15 cellular contexts compared by ENCODE assay signal in the genomic region with DNA sequence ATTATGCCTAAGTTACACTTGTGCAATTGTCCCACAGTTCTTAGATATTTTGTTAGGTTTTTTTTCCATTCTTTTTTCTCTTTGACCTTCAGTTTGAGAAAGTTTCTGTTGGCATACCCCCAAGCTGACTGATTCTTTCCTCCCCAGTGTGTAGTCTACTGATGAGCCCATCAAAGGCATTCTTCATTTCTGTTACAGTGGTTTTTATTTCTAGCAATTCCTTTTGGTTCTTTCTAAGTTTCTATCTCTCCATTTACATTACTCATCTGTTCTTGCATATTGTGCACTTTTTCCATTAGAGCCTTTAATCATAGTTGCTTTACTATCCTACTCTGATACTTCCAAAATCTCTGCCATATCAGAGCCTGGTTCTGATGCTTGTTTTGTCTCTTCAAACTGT. TPM values are rescaled to one million over a fixed set of nuclear protein-coding genes. Genes with fewer than 3 reads are reported as not detected.
DNase-seq lines count a peak whose midpoint lies in the region; ATAC-seq and TF ChIP-seq lines count a peak whose summit lies in the region.
"Had no signal": no experiment of that assay in that cellular context is flagged by ENCODE, and none has a peak within 500 bp of the region (broad histone marks: within the 10 kb centered on the region; RNA-seq: fewer than 3 reads in every experiment).

No MANE protein-coding gene starts in this region.

- peak; percentile 42 for DNase-seq in activated CD8-positive, alpha-beta T cell treated with anti-CD3 and anti-CD28 coated beads for 36 hours
- no peak for DNase-seq in activated CD8-positive, alpha-beta T cell treated with anti-CD3 and anti-CD28 coated beads, Interleukin-2, amount 10 ng/mL, durations not matched to agents 7 days and 5 days
- DNase-seq in stimulated activated CD4-positive, alpha-beta T cell treated with anti-CD3 and anti-CD28 coated beads, Interleukin-15, amount 100 ng/mL, for 24 hours = peak; percentile 59
- no peak for DNase-seq in stimulated activated CD4-positive, alpha-beta T cell treated with anti-CD3 and anti-CD28 coated beads, Interleukin-12 subunit alpha, Interleukin-12 subunit beta, amount 100 ng/mL, for 4 hours
- DNase-seq in stimulated activated CD4-positive, alpha-beta T cell treated with anti-CD3 and anti-CD28 coated beads, Interleukin-4, amount 100 ng/mL, for 24 hours = peak; percentile 48
- no peak for DNase-seq in central memory CD4-positive, alpha-beta T cell
- DNase-seq in T1000 (lab: John Stamatoyannopoulos, UW) = no peak
- DNase-seq: DMS53, GOT3, NCI-H1417 treated with DMSO at 0.1 percent for 48 hours, NCI-H1930, NCI-H446, NCI-H69 had no signal

- CTCF ChIA-PET in activated CD8-positive, alpha-beta T cell treated with anti-CD3 and anti-CD28 coated beads for 36 hours (lab: Charles Lee) = interaction anchor here (1.2 kb wide), 1 partner anchor 12 kb away, joined by 3 read pairs; no protein-coding TSS in a partner anchor
- CTCF ChIA-PET in activated CD8-positive, alpha-beta T cell treated with anti-CD3 and anti-CD28 coated beads, Interleukin-2, amount 10 ng/mL, durations not matched to agents 7 days and 5 days (lab: Charles Lee) = no interaction called here

- H3K27me3 Mint-ChIP-seq in activated CD8-positive, alpha-beta T cell treated with anti-CD3 and anti-CD28 coated beads for 36 hours = no peaks in the 10 kb centered on the region
- H3K27me3 Mint-ChIP-seq in activated CD8-positive, alpha-beta T cell treated with anti-CD3 and anti-CD28 coated beads, Interleukin-2, amount 10 ng/mL, durations not matched to agents 7 days and 5 days (ENCODE audit: low read depth) = no peaks in the 10 kb centered on the region
- H3K27me3 Mint-ChIP-seq in activated T-helper 17 cell treated with anti-CD3 and anti-CD28 coated beads, Interleukin-2, amount 50 U/mL, for 72 hours = no peaks in the 10 kb centered on the region

- POLR2A ChIA-PET in activated CD8-positive, alpha-beta T cell treated with anti-CD3 and anti-CD28 coated beads for 36 hours (lab: Charles Lee) = no interaction called here
- POLR2A ChIA-PET in activated CD8-positive, alpha-beta T cell treated with anti-CD3 and anti-CD28 coated beads, Interleukin-2, amount 10 ng/mL, durations not matched to agents 7 days and 5 days (lab: Charles Lee) = no interaction called here

- intact Hi-C loops in activated CD8-positive, alpha-beta T cell treated with anti-CD3 and anti-CD28 coated beads for 36 hours (cut with micrococcal nuclease) = no loop called here

- H3K27ac Mint-ChIP-seq in activated CD8-positive, alpha-beta T cell treated with anti-CD3 and anti-CD28 coated beads for 36 hours = peak overlapping the region; percentile 87
- no peak overlapping the region for H3K27ac Mint-ChIP-seq in activated CD8-positive, alpha-beta T cell treated with anti-CD3 and anti-CD28 coated beads, Interleukin-2, amount 10 ng/mL, durations not matched to agents 7 days and 5 days
- H3K27ac Mint-ChIP-seq in activated T-helper 17 cell treated with anti-CD3 and anti-CD28 coated beads, Interleukin-2, amount 50 U/mL, for 72 hours = peak overlapping the region; percentile 35

- peak; percentile 73 for ATAC-seq in activated CD8-positive, alpha-beta T cell treated with anti-CD3 and anti-CD28 coated beads for 36 hours
- no peak for ATAC-seq in activated CD8-positive, alpha-beta T cell treated with anti-CD3 and anti-CD28 coated beads, Interleukin-2, amount 10 ng/mL, durations not matched to agents 7 days and 5 days
- ATAC-seq in activated T-helper 17 cell treated with anti-CD3 and anti-CD28 coated beads, Interleukin-2, amount 50 U/mL, for 72 hours (replicated peaks) = peak; percentile 80
- ATAC-seq: K562 had no signal

- TF ChIP-seq CTCF in activated CD8-positive, alpha-beta T cell treated with anti-CD3 and anti-CD28 coated beads for 36 hours (IDR thresholded peaks at IDR 0.05) = no peak

- H3K36me3 Mint-ChIP-seq in activated CD8-positive, alpha-beta T cell treated with anti-CD3 and anti-CD28 coated beads for 36 hours (ENCODE audit: low read depth) = peaks cover 42% of the 10 kb centered on the region
- peaks cover 50% of the 10 kb centered on the region for H3K36me3 Mint-ChIP-seq in activated CD8-positive, alpha-beta T cell treated with anti-CD3 and anti-CD28 coated beads, Interleukin-2, amount 10 ng/mL, durations not matched to agents 7 days and 5 days (ENCODE audit: low read depth)
- peaks cover 25% of the 10 kb centered on the region for H3K36me3 Mint-ChIP-seq in activated T-helper 17 cell treated with anti-CD3 and anti-CD28 coated beads, Interleukin-2, amount 50 U/mL, for 72 hours (ENCODE audit: low read depth)

- H3K4me1 Mint-ChIP-seq in activated CD8-positive, alpha-beta T cell treated with anti-CD3 and anti-CD28 coated beads for 36 hours (ENCODE audit: low read depth) = peaks cover 63% of the 10 kb centered on the region
- peaks cover 22% of the 10 kb centered on the region for H3K4me1 Mint-ChIP-seq in activated CD8-positive, alpha-beta T cell treated with anti-CD3 and anti-CD28 coated beads, Interleukin-2, amount 10 ng/mL, durations not matched to agents 7 days and 5 days (ENCODE audit: low read depth)
- peaks cover 41% of the 10 kb centered on the region for H3K4me1 Mint-ChIP-seq in activated T-helper 17 cell treated with anti-CD3 and anti-CD28 coated beads, Interleukin-2, amount 50 U/mL, for 72 hours

- no peak overlapping the region for H3K4me3 Mint-ChIP-seq in activated CD8-positive, alpha-beta T cell treated with anti-CD3 and anti-CD28 coated beads for 36 hours
- no peak overlapping the region for H3K4me3 Mint-ChIP-seq in activated CD8-positive, alpha-beta T cell treated with anti-CD3 and anti-CD28 coated beads, Interleukin-2, amount 10 ng/mL, durations not matched to agents 7 days and 5 days
- peak overlapping the region; percentile 2 for H3K4me3 Mint-ChIP-seq in activated T-helper 17 cell treated with anti-CD3 and anti-CD28 coated beads, Interleukin-2, amount 50 U/mL, for 72 hours

- H3K9me3 Mint-ChIP-seq in activated CD8-positive, alpha-beta T cell treated with anti-CD3 and anti-CD28 coated beads for 36 hours = peaks cover 13% of the 10 kb centered on the region
- H3K9me3 Mint-ChIP-seq in activated CD8-positive, alpha-beta T cell treated with anti-CD3 and anti-CD28 coated beads, Interleukin-2, amount 10 ng/mL, durations not matched to agents 7 days and 5 days (ENCODE audit: insufficient read depth) = peaks cover 11% of the 10 kb centered on the region
- H3K9me3 Mint-ChIP-seq in activated T-helper 17 cell treated with anti-CD3 and anti-CD28 coated beads, Interleukin-2, amount 50 U/mL, for 72 hours = no peaks in the 10 kb centered on the region

RNA-seq across cellular contexts. Expression of a gene that starts 31.9 kb away (rescaled TPM):
- 10 to 100 TPM; 19.1 to 28.3 TPM for total RNA-seq in activated CD8-positive, alpha-beta T cell treated with anti-CD3 and anti-CD28 coated beads for 36 hours
- total RNA-seq in activated CD8-positive, alpha-beta T cell treated with anti-CD3 and anti-CD28 coated beads, Interleukin-2, amount 10 ng/mL, durations not matched to agents 7 days and 5 days = 10 to 100 TPM; 24.1 to 25.5 TPM
- 10 to 100 TPM; 21.6 to 30.0 TPM for total RNA-seq in activated T-helper 17 cell treated with anti-CD3 and anti-CD28 coated beads, Interleukin-2, amount 50 U/mL, for 72 hours

RNA-seq across cellular contexts. Expression of a gene that starts 58.5 kb away (rescaled TPM):
- 10 to 100 TPM; 32.0 to 35.6 TPM for total RNA-seq in activated CD8-positive, alpha-beta T cell treated with anti-CD3 and anti-CD28 coated beads for 36 hours
- total RNA-seq in activated CD8-positive, alpha-beta T cell treated with anti-CD3 and anti-CD28 coated beads, Interleukin-2, amount 10 ng/mL, durations not matched to agents 7 days and 5 days = 10 to 100 TPM; 13.6 to 20.4 TPM
- 10 to 100 TPM; 17.8 to 27.5 TPM for total RNA-seq in activated T-helper 17 cell treated with anti-CD3 and anti-CD28 coated beads, Interleukin-2, amount 50 U/mL, for 72 hours

Comparison
In these comparisons a context has a peak if more than half of its experiments do, and no peak if none do; other contexts are left out.
1. DNase-seq: peak in activated CD8-positive, alpha-beta T cell treated with anti-CD3 and anti-CD28 coated beads for 36 hours (single experiment), stimulated activated CD4-positive, alpha-beta T cell treated with anti-CD3 and anti-CD28 coated beads, Interleukin-15, amount 100 ng/mL, for 24 hours (single experiment) and stimulated activated CD4-positive, alpha-beta T cell treated with anti-CD3 and anti-CD28 coated beads, Interleukin-4, amount 100 ng/mL, for 24 hours (single experiment); none in activated CD8-positive, alpha-beta T cell treated with anti-CD3 and anti-CD28 coated beads, Interleukin-2, amount 10 ng/mL, durations not matched to agents 7 days and 5 days (single experiment), stimulated activated CD4-positive, alpha-beta T cell treated with anti-CD3 and anti-CD28 coated beads, Interleukin-12 subunit alpha, Interleukin-12 subunit beta, amount 100 ng/mL, for 4 hours (single experiment), central memory CD4-positive, alpha-beta T cell (single experiment) and T1000 (single experiment).